ENCODE assay signal across 23 cellular contexts in genomic region chr17:44146375-44147346, GRCh38. TPM values are rescaled to one million over a fixed set of nuclear protein-coding genes. Genes with fewer than 3 reads are reported as not detected.
DNase-seq lines count a peak whose midpoint lies in the region; ATAC-seq and TF ChIP-seq lines count a peak whose summit lies in the region.
"Had no signal": no experiment of that assay in that cellular context is flagged by ENCODE, and none has a peak within 500 bp of the region (broad histone marks: within the 10 kb centered on the region; RNA-seq: fewer than 3 reads in every experiment).

No MANE protein-coding gene starts in this region.

- H3K36me3 Mint-ChIP-seq in activated CD8-positive, alpha-beta T cell treated with anti-CD3 and anti-CD28 coated beads, Interleukin-2, amount 10 ng/mL, durations not matched to agents 7 days and 5 days (ENCODE audit: low read depth), result peaks cover 34% of the 10 kb centered on the region
- peaks cover 36% of the 10 kb centered on the region for H3K36me3 Mint-ChIP-seq in activated CD8-positive, alpha-beta T cell treated with anti-CD3 and anti-CD28 coated beads for 36 hours (ENCODE audit: low read depth)
- peaks cover 35% of the 10 kb centered on the region for H3K36me3 Mint-ChIP-seq in endodermal cell (ENCODE audit: low read depth)
- H3K36me3 Mint-ChIP-seq in T-cell, result no peaks in the 10 kb centered on the region

- CTCF ChIA-PET in activated CD8-positive, alpha-beta T cell treated with anti-CD3 and anti-CD28 coated beads, Interleukin-2, amount 10 ng/mL, durations not matched to agents 7 days and 5 days (lab: Charles Lee), result interaction anchor here (1.1 to 1.4 kb wide), 3 partner anchors 20 to 23 kb away, joined by 3 read pairs; partner anchors contain the start of gene HDAC5
- CTCF ChIA-PET in activated CD8-positive, alpha-beta T cell treated with anti-CD3 and anti-CD28 coated beads for 36 hours (lab: Charles Lee), result interaction anchor here (0.9 to 1.4 kb wide), 3 partner anchors 20 to 63 kb away, joined by 3 to 4 read pairs (median 4); partner anchors contain the start of gene TMUB2
- CTCF ChIA-PET in T-cell (lab: Charles Lee), result interaction anchor here in 1 of 2 donors (1.2 to 1.3 kb wide), 2 partner anchors 9 to 70 kb away, joined by 3 read pairs; no protein-coding TSS in a partner anchor

- H3K36me3 ChIP-seq in endodermal cell (ENCODE audit: control insufficient read depth, insufficient read depth, low read length) (peaks cover 33% of the 10 kb centered on the region), skeletal muscle tissue (ENCODE audit: control insufficient read depth in 3 of 3, insufficient read depth in 3 of 3, low read length in 3 of 3) (no peaks in the 10 kb centered on the region)
- H3K36me3 ChIP-seq: neutrophil had no signal

- POLR2A ChIA-PET in activated CD8-positive, alpha-beta T cell treated with anti-CD3 and anti-CD28 coated beads, Interleukin-2, amount 10 ng/mL, durations not matched to agents 7 days and 5 days (lab: Charles Lee), result no interaction called here
- POLR2A ChIA-PET in activated CD8-positive, alpha-beta T cell treated with anti-CD3 and anti-CD28 coated beads for 36 hours (lab: Charles Lee), result interaction anchor here (1.0 kb wide), 1 partner anchor 23 kb away, joined by 3 read pairs; the partner anchor contains the start of gene ASB16
- POLR2A ChIA-PET in T-cell (lab: Charles Lee), result no interaction called here

- TF ChIP-seq CTCF in activated CD8-positive, alpha-beta T cell treated with anti-CD3 and anti-CD28 coated beads for 36 hours (IDR thresholded peaks at IDR 0.05), result no peak
- no peak for TF ChIP-seq CTCF in endodermal cell (conservative IDR thresholded peaks at IDR 0.05)

- 67 to 77% methylated on average over 1 to 2 of the region's 2 CpGs for WGBS in endodermal cell (ENCODE audit: insufficient coverage in 1 of 2, insufficient read length in 1 of 2), 2 experiments

- H3K27ac Mint-ChIP-seq in activated CD8-positive, alpha-beta T cell treated with anti-CD3 and anti-CD28 coated beads, Interleukin-2, amount 10 ng/mL, durations not matched to agents 7 days and 5 days, result peak overlapping the region; percentile 12
- no peak overlapping the region for H3K27ac Mint-ChIP-seq in activated CD8-positive, alpha-beta T cell treated with anti-CD3 and anti-CD28 coated beads for 36 hours
- H3K27ac Mint-ChIP-seq in endodermal cell (peak overlapping the region; percentile 90), T-cell (no peak overlapping the region)

- H3K9ac ChIP-seq in endodermal cell (ENCODE audit: extremely low read depth, low read length, poor library complexity, severe bottlenecking) (peak overlapping the region; percentile 72), skeletal muscle tissue (ENCODE audit: low read depth in 1 of 3, low read length in 3 of 3) (peak overlapping the region in 2 of 3 donors; percentile 38 to 51)

- H3K4me3 Mint-ChIP-seq in activated CD8-positive, alpha-beta T cell treated with anti-CD3 and anti-CD28 coated beads, Interleukin-2, amount 10 ng/mL, durations not matched to agents 7 days and 5 days, result no peak overlapping the region
- no peak overlapping the region for H3K4me3 Mint-ChIP-seq in activated CD8-positive, alpha-beta T cell treated with anti-CD3 and anti-CD28 coated beads for 36 hours
- H3K4me3 Mint-ChIP-seq in endodermal cell (no peak overlapping the region), T-cell (no peak overlapping the region)

- H3K4me1 ChIP-seq in endodermal cell (ENCODE audit: control insufficient read depth, insufficient read depth, low read length) (peaks cover 25% of the 10 kb centered on the region), skeletal muscle tissue (ENCODE audit: control insufficient read depth in 3 of 3, insufficient read depth in 3 of 3, low read length in 3 of 3) (peaks cover 25 to 42% (median 30%) of the 10 kb centered on the region in 3 donors)

- no peak for DNase-seq in activated CD8-positive, alpha-beta T cell treated with anti-CD3 and anti-CD28 coated beads, Interleukin-2, amount 10 ng/mL, durations not matched to agents 7 days and 5 days
- DNase-seq in activated CD8-positive, alpha-beta T cell treated with anti-CD3 and anti-CD28 coated beads for 36 hours, result no peak
- DNase-seq in endodermal cell (no peak), islet precursor cell (peak; percentile 74), T-cell (no peak), NCI-H82 (lab: John Stamatoyannopoulos, UW) (no peak)
- DNase-seq: anterior cingulate cortex; BE2C; Calu3; cerebellar nuclear complex; MM.1S; NCI-H187; SIG-M5; stimulated activated CD8-positive, alpha-beta memory T cell treated with anti-CD3 and anti-CD28 coated beads, Interleukin-4, amount 100 ng/mL, for 48 hours; substantia nigra; T-helper 2 cell; WERI-Rb-1 had no signal

- H3K4me3 ChIP-seq in endodermal cell (ENCODE audit: low read length), result peak overlapping the region; percentile 39
- H3K4me3 ChIP-seq in skeletal muscle tissue (ENCODE audit: low read length in 3 of 3), result peak overlapping the region in 1 of 3 donors; percentile 43

- H3K27me3 ChIP-seq in endodermal cell (ENCODE audit: control insufficient read depth, insufficient read depth, low read length, poor library complexity, severe bottlenecking), result no peaks in the 10 kb centered on the region
- no peaks in the 10 kb centered on the region for H3K27me3 ChIP-seq in skeletal muscle tissue (ENCODE audit: control insufficient read depth in 3 of 3, insufficient read depth in 3 of 3, low read length in 3 of 3)
- H3K27me3 ChIP-seq: BE2C, neutrophil had no signal

- H3K9me3 Mint-ChIP-seq in activated CD8-positive, alpha-beta T cell treated with anti-CD3 and anti-CD28 coated beads, Interleukin-2, amount 10 ng/mL, durations not matched to agents 7 days and 5 days (ENCODE audit: insufficient read depth), result no peaks in the 10 kb centered on the region
- no peaks in the 10 kb centered on the region for H3K9me3 Mint-ChIP-seq in activated CD8-positive, alpha-beta T cell treated with anti-CD3 and anti-CD28 coated beads for 36 hours
- H3K9me3 Mint-ChIP-seq in endodermal cell, result no peaks in the 10 kb centered on the region
- H3K9me3 Mint-ChIP-seq in T-cell, result no peaks in the 10 kb centered on the region

- H3K27me3 Mint-ChIP-seq in activated CD8-positive, alpha-beta T cell treated with anti-CD3 and anti-CD28 coated beads, Interleukin-2, amount 10 ng/mL, durations not matched to agents 7 days and 5 days (ENCODE audit: low read depth), result no peaks in the 10 kb centered on the region
- H3K27me3 Mint-ChIP-seq in activated CD8-positive, alpha-beta T cell treated with anti-CD3 and anti-CD28 coated beads for 36 hours, result no peaks in the 10 kb centered on the region
- H3K27me3 Mint-ChIP-seq in endodermal cell (ENCODE audit: insufficient read depth) (no peaks in the 10 kb centered on the region), T-cell (no peaks in the 10 kb centered on the region)

- H3K4me1 Mint-ChIP-seq in activated CD8-positive, alpha-beta T cell treated with anti-CD3 and anti-CD28 coated beads, Interleukin-2, amount 10 ng/mL, durations not matched to agents 7 days and 5 days (ENCODE audit: low read depth), result peaks cover 28% of the 10 kb centered on the region
- H3K4me1 Mint-ChIP-seq in activated CD8-positive, alpha-beta T cell treated with anti-CD3 and anti-CD28 coated beads for 36 hours (ENCODE audit: low read depth), result no peaks in the 10 kb centered on the region
- H3K4me1 Mint-ChIP-seq in endodermal cell, result peaks cover 44% of the 10 kb centered on the region
- H3K4me1 Mint-ChIP-seq in T-cell, result peaks cover 4 to 7% (median 5%) of the 10 kb centered on the region in 3 donors

- H3K27ac ChIP-seq in endodermal cell (ENCODE audit: low read depth, low read length) (peak overlapping the region; percentile 52), skeletal muscle tissue (ENCODE audit: low read depth, low read length) (peak overlapping the region; percentile 73)
- H3K27ac ChIP-seq: neutrophil, WERI-Rb-1 had no signal

- intact Hi-C loops in activated CD8-positive, alpha-beta T cell treated with anti-CD3 and anti-CD28 coated beads for 36 hours (cut with micrococcal nuclease), result no loop called here

- ATAC-seq in activated CD8-positive, alpha-beta T cell treated with anti-CD3 and anti-CD28 coated beads, Interleukin-2, amount 10 ng/mL, durations not matched to agents 7 days and 5 days, result no peak
- ATAC-seq in activated CD8-positive, alpha-beta T cell treated with anti-CD3 and anti-CD28 coated beads for 36 hours, result no peak
- ATAC-seq in HG03097 (IDR thresholded peaks at IDR 0.05; ENCODE audit: low FRiP score, unreplicated experiment), result no peak
- no peak for ATAC-seq in T-cell (replicated peaks in 1 of 4)
- ATAC-seq: left lobe of liver had no signal

- no peaks in the 10 kb centered on the region for H3K9me3 ChIP-seq in endodermal cell (ENCODE audit: control insufficient read depth, low read length)
- H3K9me3 ChIP-seq in skeletal muscle tissue (ENCODE audit: control insufficient read depth in 3 of 3, low read length in 3 of 3), result no peaks in the 10 kb centered on the region
- H3K9me3 ChIP-seq: BE2C, neutrophil had no signal

RNA-seq across cellular contexts. Expression of gene HROB, which starts 4.9 kb away (rescaled TPM):
- total RNA-seq in activated CD8-positive, alpha-beta T cell treated with anti-CD3 and anti-CD28 coated beads, Interleukin-2, amount 10 ng/mL, durations not matched to agents 7 days and 5 days, result 10 to 100 TPM; 16.4 to 18.0 TPM
- total RNA-seq in activated CD8-positive, alpha-beta T cell treated with anti-CD3 and anti-CD28 coated beads for 36 hours, result 10 to 100 TPM; 16.8 to 17.9 TPM
- total RNA-seq in endodermal cell (10 to 100 TPM; 20.9 to 23.4 TPM), skeletal muscle tissue (1.0 TPM), T-cell (1 to 10 TPM in 4 of 5 donors, under 1 TPM in 1; 0.73 to 3.4 (median 1.1) TPM)
- polyA plus RNA-seq in endodermal cell (2013, experiment 1 of 2), result 10.5 TPM
- 12.0 TPM for polyA plus RNA-seq in endodermal cell (2013, experiment 2 of 2)

RNA-seq across cellular contexts. Expression of gene HDAC5, which starts 23.2 kb away (rescaled TPM):
- 10 to 100 TPM; 24.0 to 24.9 TPM for total RNA-seq in activated CD8-positive, alpha-beta T cell treated with anti-CD3 and anti-CD28 coated beads, Interleukin-2, amount 10 ng/mL, durations not matched to agents 7 days and 5 days
- total RNA-seq in activated CD8-positive, alpha-beta T cell treated with anti-CD3 and anti-CD28 coated beads for 36 hours, result 10 to 100 TPM; 19.1 to 19.3 TPM
- total RNA-seq in endodermal cell, result 10 to 100 TPM; 36.9 to 64.6 TPM
- 55.7 TPM for polyA plus RNA-seq in endodermal cell (2013, experiment 1 of 2)
- polyA plus RNA-seq in endodermal cell (2013, experiment 2 of 2), result 57.7 TPM
- 44.4 TPM for total RNA-seq in skeletal muscle tissue
- total RNA-seq in T-cell, result 10 to 100 TPM; 68.6 to 81.4 (median 72.8) TPM

RNA-seq across cellular contexts. Expression of gene ASB16, which starts 23.8 kb away (rescaled TPM):
- total RNA-seq in activated CD8-positive, alpha-beta T cell treated with anti-CD3 and anti-CD28 coated beads, Interleukin-2, amount 10 ng/mL, durations not matched to agents 7 days and 5 days, result under 1 TPM; 0.26 to 0.42 TPM
- total RNA-seq in activated CD8-positive, alpha-beta T cell treated with anti-CD3 and anti-CD28 coated beads for 36 hours, result under 1 TPM; 0.18 to 0.27 TPM
- total RNA-seq in endodermal cell (under 1 TPM in 1 of 2 donors, not detected in 1; 0.53 TPM), skeletal muscle tissue (4.7 TPM), T-cell (under 1 TPM in 1 of 5 donors, not detected in 4; 0.15 TPM)
- polyA plus RNA-seq in endodermal cell (2013, experiment 1 of 2), result not detected
- 0.33 TPM for polyA plus RNA-seq in endodermal cell (2013, experiment 2 of 2)
- total RNA-seq: left lobe of liver, mononuclear cell, renal cortical epithelial cell had no signal

RNA-seq across cellular contexts. Expression of gene TMUB2, which starts 40.1 kb away (rescaled TPM):
- total RNA-seq in activated CD8-positive, alpha-beta T cell treated with anti-CD3 and anti-CD28 coated beads, Interleukin-2, amount 10 ng/mL, durations not matched to agents 7 days and 5 days, result 10 to 100 TPM; 26.7 to 27.9 TPM
- 10 to 100 TPM; 17.5 TPM for total RNA-seq in activated CD8-positive, alpha-beta T cell treated with anti-CD3 and anti-CD28 coated beads for 36 hours
- total RNA-seq in endodermal cell, result 10 to 100 TPM; 28.8 to 33.1 TPM
- polyA plus RNA-seq in endodermal cell (2013, experiment 1 of 2), result 43.4 TPM
- 38.5 TPM for polyA plus RNA-seq in endodermal cell (2013, experiment 2 of 2)
- 24.0 TPM for total RNA-seq in skeletal muscle tissue
- total RNA-seq in T-cell, result 10 to 100 TPM; 42.0 to 46.6 (median 43.0) TPM

RNA-seq across cellular contexts. Expression of gene ATXN7L3, which starts 53.0 kb away (rescaled TPM):
- total RNA-seq in activated CD8-positive, alpha-beta T cell treated with anti-CD3 and anti-CD28 coated beads, Interleukin-2, amount 10 ng/mL, durations not matched to agents 7 days and 5 days, result 100 to 1,000 TPM; 116 to 120 TPM
- total RNA-seq in activated CD8-positive, alpha-beta T cell treated with anti-CD3 and anti-CD28 coated beads for 36 hours, result 10 to 100 TPM; 58.1 to 62.3 TPM
- total RNA-seq in endodermal cell (100 to 1,000 TPM; 118 to 144 TPM), skeletal muscle tissue (21.4 TPM), T-cell (100 to 1,000 TPM; 101 to 130 (median 125) TPM)
- polyA plus RNA-seq in endodermal cell (2013, experiment 1 of 2), result 72.4 TPM
- 72.5 TPM for polyA plus RNA-seq in endodermal cell (2013, experiment 2 of 2)

Comparison
In these comparisons a context has a peak if more than half of its experiments do, and no peak if none do; other contexts are left out.
1. H3K27ac Mint-ChIP-seq: peak in activated CD8-positive, alpha-beta T cell treated with anti-CD3 and anti-CD28 coated beads, Interleukin-2, amount 10 ng/mL, durations not matched to agents 7 days and 5 days (single experiment) and endodermal cell (single experiment); none in activated CD8-positive, alpha-beta T cell treated with anti-CD3 and anti-CD28 coated beads for 36 hours (single experiment) and T-cell (0 of 2).